ENCODE assay signal across 35 cellular contexts in the genomic region with DNA sequence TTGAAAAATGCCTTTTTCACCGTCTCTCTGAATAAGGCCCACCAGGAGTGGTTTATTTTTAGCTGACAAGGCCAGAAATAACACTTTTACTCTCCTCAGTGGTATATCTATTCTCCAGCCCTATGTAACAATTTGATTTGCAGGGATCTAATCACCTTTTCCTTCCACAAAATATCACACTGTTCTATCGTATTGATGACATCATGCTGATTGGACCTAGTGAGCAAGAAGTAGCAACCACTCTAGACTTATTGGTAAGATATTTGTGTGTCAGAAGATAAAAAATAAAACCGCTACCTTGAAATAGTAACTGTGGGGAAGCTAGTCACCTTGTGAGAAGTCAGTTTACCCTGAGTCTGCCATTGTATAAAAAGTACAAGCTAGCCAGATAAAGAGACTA. TPM values are rescaled to one million over a fixed set of nuclear protein-coding genes. Genes with fewer than 3 reads are reported as not detected.
"Had no signal": no experiment of that assay in that cellular context is flagged by ENCODE, and none has a peak within 500 bp of the region (broad histone marks: within the 10 kb centered on the region; RNA-seq: fewer than 3 reads in every experiment).

No MANE protein-coding gene starts in this region.

- H3K9me3 Mint-ChIP-seq: naive B cell; naive thymus-derived CD8-positive, alpha-beta T cell; natural killer cell treated with Interleukin-12 subunit alpha and Interleukin-12 subunit beta and Interleukin-15 and Interleukin-18, amount 100 ng/mL, for 72 hours; neural crest cell; stimulated activated memory B cell treated with anti-CD40 and anti-IgM and Interleukin-4, amounts not matched to agents 10 μg/mL and 1 μg/mL and 100 μg/mL, for 72 hours; stimulated activated naive CD8-positive, alpha-beta T cell treated with anti-CD3 and anti-CD28 coated beads, Interleukin-15, amount 100 ng/mL, for 72 hours had no signal

- ATAC-seq: naive thymus-derived CD8-positive, alpha-beta T cell; natural killer cell treated with Interleukin-12 subunit alpha and Interleukin-12 subunit beta and Interleukin-15 and Interleukin-18, amount 100 ng/mL, for 72 hours; psoas muscle; right cardiac atrium; sciatic nerve; stimulated activated memory B cell treated with anti-CD40 and anti-IgM and Interleukin-4, amounts not matched to agents 10 μg/mL and 1 μg/mL and 100 μg/mL, for 72 hours; stimulated activated naive CD8-positive, alpha-beta T cell treated with anti-CD3 and anti-CD28 coated beads, Interleukin-15, amount 100 ng/mL, for 72 hours; stimulated activated naive CD8-positive, alpha-beta T cell treated with anti-CD3 and anti-CD28 coated beads, Interleukin-15, Interleukin-2, amounts not matched to agents 100 U/mL and 50 U/mL, for 24 hours had no signal

- H3K4me1 ChIP-seq: parathyroid adenoma, psoas muscle, spleen, suprapubic skin, thyroid gland, tibial nerve, upper lobe of left lung, uterus had no signal

- H3K27ac Mint-ChIP-seq: naive B cell; naive thymus-derived CD8-positive, alpha-beta T cell; natural killer cell treated with Interleukin-12 subunit alpha and Interleukin-12 subunit beta and Interleukin-15 and Interleukin-18, amount 100 ng/mL, for 72 hours; nephron progenitor cell; progenitor cell of endocrine pancreas; stimulated activated memory B cell treated with anti-CD40 and anti-IgM and Interleukin-4, amounts not matched to agents 10 μg/mL and 1 μg/mL and 100 μg/mL, for 72 hours; stimulated activated naive CD8-positive, alpha-beta T cell treated with anti-CD3 and anti-CD28 coated beads, Interleukin-15, amount 100 ng/mL, for 72 hours had no signal

- H3K4me2 ChIP-seq: smooth muscle cell had no signal

- H3K4me3 Mint-ChIP-seq: naive B cell; naive thymus-derived CD8-positive, alpha-beta T cell; natural killer cell treated with Interleukin-12 subunit alpha and Interleukin-12 subunit beta and Interleukin-15 and Interleukin-18, amount 100 ng/mL, for 72 hours; nephron progenitor cell; neural crest cell; stimulated activated memory B cell treated with anti-CD40 and anti-IgM and Interleukin-4, amounts not matched to agents 10 μg/mL and 1 μg/mL and 100 μg/mL, for 72 hours; stimulated activated naive CD8-positive, alpha-beta T cell treated with anti-CD3 and anti-CD28 coated beads, Interleukin-15, amount 100 ng/mL, for 72 hours had no signal

- H3K27me3 Mint-ChIP-seq: naive thymus-derived CD8-positive, alpha-beta T cell; natural killer cell treated with Interleukin-12 subunit alpha and Interleukin-12 subunit beta and Interleukin-15 and Interleukin-18, amount 100 ng/mL, for 72 hours; progenitor cell of endocrine pancreas; stimulated activated memory B cell treated with anti-CD40 and anti-IgM and Interleukin-4, amounts not matched to agents 10 μg/mL and 1 μg/mL and 100 μg/mL, for 72 hours; stimulated activated naive CD8-positive, alpha-beta T cell treated with anti-CD3 and anti-CD28 coated beads, Interleukin-15, amount 100 ng/mL, for 72 hours had no signal

- H3K9me3 ChIP-seq: neutrophil, psoas muscle, spleen, suprapubic skin, thoracic aorta, thyroid gland, tibial nerve, upper lobe of left lung, uterus had no signal

- H3K79me2 ChIP-seq: parathyroid adenoma had no signal

- H3K36me3 ChIP-seq: neutrophil, spleen, suprapubic skin, thoracic aorta, thyroid gland, tibial nerve, upper lobe of left lung, uterus had no signal

- H3K27me3 ChIP-seq: neutrophil, suprapubic skin, thyroid gland, tibial nerve, upper lobe of left lung, uterus had no signal

- H2AFZ ChIP-seq: parathyroid adenoma had no signal

- H3K36me3 Mint-ChIP-seq: naive B cell; naive thymus-derived CD8-positive, alpha-beta T cell; natural killer cell treated with Interleukin-12 subunit alpha and Interleukin-12 subunit beta and Interleukin-15 and Interleukin-18, amount 100 ng/mL, for 72 hours; stimulated activated memory B cell treated with anti-CD40 and anti-IgM and Interleukin-4, amounts not matched to agents 10 μg/mL and 1 μg/mL and 100 μg/mL, for 72 hours had no signal

- H3K4me3 ChIP-seq: psoas muscle, skin epidermis, smooth muscle cell, spleen, suprapubic skin, thoracic aorta, thyroid gland, tibial nerve, upper lobe of left lung, uterus had no signal

- DNase-seq: naive B cell; naive thymus-derived CD8-positive, alpha-beta T cell; nephron progenitor cell; nucleus accumbens; posterior cingulate gyrus; psoas muscle; right cardiac atrium; spleen; stimulated activated CD4-positive, alpha-beta T cell treated with anti-CD3 and anti-CD28 coated beads, Interleukin-12 subunit alpha, Interleukin-12 subunit beta, amount 100 ng/mL, for 4 hours; stimulated activated CD4-positive, alpha-beta T cell treated with anti-CD3 and anti-CD28 coated beads, Interleukin-1b, Interleukin-23, amount 100 ng/mL, for 48 hours; stimulated activated CD4-positive, alpha-beta T cell treated with anti-CD3 and anti-CD28 coated beads, Interleukin-4, amount 100 ng/mL, for 1 hour; stimulated activated CD4-positive, alpha-beta T cell treated with anti-CD3 and anti-CD28 coated beads, Interleukin-4, amount 100 ng/mL, for 4 hours; stimulated activated CD8-positive, alpha-beta memory T cell treated with anti-CD3 and anti-CD28 coated beads, Interleukin-4, amount 100 ng/mL, for 48 hours; stimulated activated naive CD4-positive, alpha-beta T cell; stimulated activated naive CD8-positive, alpha-beta T cell treated with anti-CD3 and anti-CD28 coated beads, Interleukin-15, amount 100 ng/mL, for 72 hours; stimulated activated naive CD8-positive, alpha-beta T cell treated with anti-CD3 and anti-CD28 coated beads, Interleukin-15, Interleukin-2, amounts not matched to agents 100 U/mL and 50 U/mL, for 24 hours; substantia nigra; thyroid gland; upper lobe of left lung; uterus had no signal

- H3K9ac ChIP-seq: parathyroid adenoma had no signal

- H3K27ac ChIP-seq: neutrophil, parathyroid adenoma, psoas muscle, skin epidermis, spleen, suprapubic skin, thoracic aorta, thyroid gland, tibial nerve, upper lobe of left lung, uterus had no signal

- H3K4me1 Mint-ChIP-seq: naive B cell; naive thymus-derived CD8-positive, alpha-beta T cell; nephron progenitor cell; neural crest cell; stimulated activated memory B cell treated with anti-CD40 and anti-IgM and Interleukin-4, amounts not matched to agents 10 μg/mL and 1 μg/mL and 100 μg/mL, for 72 hours; stimulated activated naive CD8-positive, alpha-beta T cell treated with anti-CD3 and anti-CD28 coated beads, Interleukin-15, amount 100 ng/mL, for 72 hours had no signal

RNA-seq across cellular contexts. Expression of a gene that starts 27.7 kb away (rescaled TPM):
- total RNA-seq: naive thymus-derived CD8-positive, alpha-beta T cell; natural killer cell treated with Interleukin-12 subunit alpha and Interleukin-12 subunit beta and Interleukin-15 and Interleukin-18, amount 100 ng/mL, for 72 hours; neural crest cell; osteocyte; progenitor cell of endocrine pancreas; renal cortical epithelial cell; sciatic nerve; smooth muscle cell; spleen; suprapubic skin; thoracic aorta; thyroid gland; tibial nerve; ureter had no signal
- polyA plus RNA-seq: naive thymus-derived CD8-positive, alpha-beta T cell; smooth muscle cell; spleen had no signal
